In genomic region chr12:98110516-98110915, GRCh38 we compare ENCODE assay signal across 20 cellular contexts.
"Had no signal": no experiment of that assay in that cellular context is flagged by ENCODE, and none has a peak within 500 bp of the region (broad histone marks: within the 10 kb centered on the region; RNA-seq: fewer than 3 reads in every experiment).

No MANE protein-coding gene starts in this region.

- H3K4me1 ChIP-seq: gastrocnemius medialis, heart left ventricle, left ventricle myocardium inferior, prostate gland, right atrium auricular region, suprapubic skin, transverse colon had no signal

- H3K27me3 ChIP-seq: gastrocnemius medialis, heart left ventricle, right atrium auricular region, suprapubic skin, transverse colon, vagina had no signal

- H3K27ac ChIP-seq: gastrocnemius medialis, heart left ventricle, left ventricle myocardium inferior, prostate gland, right atrium auricular region, suprapubic skin, transverse colon, vagina, WERI-Rb-1 had no signal

- H3K4me3 ChIP-seq: gastrocnemius medialis, heart left ventricle, left ventricle myocardium inferior, prostate gland, right atrium auricular region, suprapubic skin, transverse colon, vagina had no signal

- H3K36me3 ChIP-seq: gastrocnemius medialis, heart left ventricle, left ventricle myocardium inferior, prostate gland, right atrium auricular region, suprapubic skin, transverse colon, vagina, WERI-Rb-1 had no signal

- ATAC-seq: activated T-cell treated with anti-CD3 and anti-CD28 coated beads, Interleukin-2, amount 50 U/mL, for 72 hours; gastrocnemius medialis; heart left ventricle; stimulated activated naive CD8-positive, alpha-beta T cell treated with anti-CD3 and anti-CD28 coated beads, Interleukin-15, amount 100 ng/mL, for 72 hours had no signal

- H3K9me3 Mint-ChIP-seq: neural crest cell; stimulated activated naive CD8-positive, alpha-beta T cell treated with anti-CD3 and anti-CD28 coated beads, Interleukin-15, amount 100 ng/mL, for 72 hours had no signal

- DNase-seq: activated CD4-positive, alpha-beta T cell treated with anti-CD3 and anti-CD28 coated beads, Interleukin-2, amount 50 U/mL, for 4 hours; activated effector memory CD4-positive, alpha-beta T cell treated with anti-CD3 and anti-CD28 coated beads, Interleukin-2, amount 50 U/mL, for 16 hours; activated naive CD4-positive, alpha-beta T cell treated with anti-CD3 and anti-CD28 coated beads, Interleukin-2, amount 50 U/mL, for 16 hours; activated T-cell treated with anti-CD3 and anti-CD28 coated beads, Interleukin-2, amount 50 U/mL, for 72 hours; cerebellar nuclear complex; cortex of kidney; erythroblast; gastrocnemius medialis; heart left ventricle; left ventricle myocardium inferior; mammary epithelial cell; stimulated activated CD4-positive, alpha-beta T cell treated with anti-CD3 and anti-CD28 coated beads, Interleukin-2, amount 100 ng/mL, for 24 hours; stimulated activated naive CD8-positive, alpha-beta T cell treated with anti-CD3 and anti-CD28 coated beads, Interleukin-15, amount 100 ng/mL, for 72 hours; transverse colon; WERI-Rb-1 had no signal

- H3K4me1 Mint-ChIP-seq: stimulated activated naive CD8-positive, alpha-beta T cell treated with anti-CD3 and anti-CD28 coated beads, Interleukin-15, amount 100 ng/mL, for 72 hours had no signal

- H3K4me3 Mint-ChIP-seq: activated T-cell treated with anti-CD3 and anti-CD28 coated beads, Interleukin-2, amount 50 U/mL, for 72 hours; neural crest cell; stimulated activated naive CD8-positive, alpha-beta T cell treated with anti-CD3 and anti-CD28 coated beads, Interleukin-15, amount 100 ng/mL, for 72 hours had no signal

- H3K9me3 ChIP-seq: gastrocnemius medialis, heart left ventricle, left ventricle myocardium inferior, prostate gland, right atrium auricular region, suprapubic skin, transverse colon, vagina had no signal

- H3K27ac Mint-ChIP-seq: activated T-cell treated with anti-CD3 and anti-CD28 coated beads, Interleukin-2, amount 50 U/mL, for 72 hours; stimulated activated naive CD8-positive, alpha-beta T cell treated with anti-CD3 and anti-CD28 coated beads, Interleukin-15, amount 100 ng/mL, for 72 hours had no signal

- H3K27me3 Mint-ChIP-seq: stimulated activated naive CD8-positive, alpha-beta T cell treated with anti-CD3 and anti-CD28 coated beads, Interleukin-15, amount 100 ng/mL, for 72 hours had no signal
